9 cellular contexts compared by ENCODE assay signal in the genomic region with DNA sequence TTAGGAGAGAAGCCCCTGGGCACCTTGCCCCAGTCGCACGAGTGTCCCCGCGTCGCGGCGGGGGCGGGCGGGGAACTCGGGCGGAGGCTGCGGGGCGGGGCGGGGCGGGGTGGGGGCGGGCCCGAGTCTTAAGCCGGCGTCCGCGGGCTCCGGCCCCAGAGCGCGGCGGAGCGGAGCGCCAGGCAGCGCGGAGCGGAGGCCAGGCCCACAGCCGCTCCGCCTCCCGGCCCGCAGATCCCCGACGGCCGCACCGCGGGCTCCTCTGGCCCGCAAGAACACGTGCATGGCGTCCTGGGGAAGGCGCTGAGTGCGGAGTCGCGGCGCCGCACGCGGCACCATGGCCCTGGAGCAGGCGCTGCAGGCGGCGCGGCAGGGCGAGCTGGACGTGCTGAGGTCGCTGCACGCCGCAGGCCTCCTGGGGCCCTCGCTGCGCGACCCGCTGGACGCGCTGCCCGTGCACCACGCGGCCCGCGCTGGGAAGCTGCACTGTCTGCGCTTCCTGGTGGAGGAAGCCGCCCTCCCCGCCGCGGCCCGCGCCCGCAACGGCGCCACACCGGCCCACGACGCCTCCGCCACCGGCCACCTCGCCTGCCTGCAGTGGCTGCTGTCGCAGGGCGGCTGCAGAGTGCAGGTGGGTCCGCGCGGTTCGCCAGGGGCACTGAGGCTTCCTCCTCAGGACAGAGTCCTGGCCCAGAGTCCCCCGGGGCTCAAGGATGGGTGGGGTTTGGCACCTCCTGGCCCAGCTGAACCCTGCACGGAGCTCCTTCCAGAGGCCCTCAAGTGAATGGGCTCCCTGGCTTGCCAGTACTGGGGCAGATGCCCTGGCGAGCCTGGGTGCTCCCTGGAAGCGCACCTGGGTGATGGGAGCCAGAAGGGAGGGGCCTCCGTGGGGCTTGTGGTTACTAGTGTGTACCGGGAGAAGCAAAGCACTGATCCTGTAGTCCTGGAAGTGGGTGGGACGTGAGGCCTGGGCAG. TPM values are rescaled to one million over a fixed set of nuclear protein-coding genes. Genes with fewer than 3 reads are reported as not detected.
DNase-seq lines count a peak whose midpoint lies in the region; ATAC-seq and TF ChIP-seq lines count a peak whose summit lies in the region.
"Had no signal": no experiment of that assay in that cellular context is flagged by ENCODE, and none has a peak within 500 bp of the region (broad histone marks: within the 10 kb centered on the region; RNA-seq: fewer than 3 reads in every experiment).

A gene with protein sequence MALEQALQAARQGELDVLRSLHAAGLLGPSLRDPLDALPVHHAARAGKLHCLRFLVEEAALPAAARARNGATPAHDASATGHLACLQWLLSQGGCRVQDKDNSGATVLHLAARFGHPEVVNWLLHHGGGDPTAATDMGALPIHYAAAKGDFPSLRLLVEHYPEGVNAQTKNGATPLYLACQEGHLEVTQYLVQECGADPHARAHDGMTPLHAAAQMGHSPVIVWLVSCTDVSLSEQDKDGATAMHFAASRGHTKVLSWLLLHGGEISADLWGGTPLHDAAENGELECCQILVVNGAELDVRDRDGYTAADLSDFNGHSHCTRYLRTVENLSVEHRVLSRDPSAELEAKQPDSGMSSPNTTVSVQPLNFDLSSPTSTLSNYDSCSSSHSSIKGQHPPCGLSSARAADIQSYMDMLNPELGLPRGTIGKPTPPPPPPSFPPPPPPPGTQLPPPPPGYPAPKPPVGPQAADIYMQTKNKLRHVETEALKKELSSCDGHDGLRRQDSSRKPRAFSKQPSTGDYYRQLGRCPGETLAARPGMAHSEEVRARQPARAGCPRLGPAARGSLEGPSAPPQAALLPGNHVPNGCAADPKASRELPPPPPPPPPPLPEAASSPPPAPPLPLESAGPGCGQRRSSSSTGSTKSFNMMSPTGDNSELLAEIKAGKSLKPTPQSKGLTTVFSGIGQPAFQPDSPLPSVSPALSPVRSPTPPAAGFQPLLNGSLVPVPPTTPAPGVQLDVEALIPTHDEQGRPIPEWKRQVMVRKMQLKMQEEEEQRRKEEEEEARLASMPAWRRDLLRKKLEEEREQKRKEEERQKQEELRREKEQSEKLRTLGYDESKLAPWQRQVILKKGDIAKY (plus strand): TSS at position 158 of the 975 bp plus-strand sequence. CDS start 180 bp downstream, at position 338.

- no peak within 1 kb of the TSS for H3K9ac ChIP-seq in MM.1S (ENCODE audit: low read length)
- peak within 1 kb of the TSS in 1 of 2 donors; percentile 43 for H3K9ac ChIP-seq in colonic mucosa (ENCODE audit: low read depth in 2 of 2, low read length in 2 of 2)
- H3K9ac ChIP-seq in neural progenitor cell: no peak within 1 kb of the TSS

- peaks cover 7% of the 10 kb centered on the region for H3K27me3 Mint-ChIP-seq in Caco-2 (ENCODE audit: insufficient read depth, unreplicated experiment)
- peaks cover 65% of the 10 kb centered on the region for H3K27me3 Mint-ChIP-seq in neural progenitor cell (ENCODE audit: insufficient read depth, low read depth)
- H3K27me3 Mint-ChIP-seq in endothelial cell (ENCODE audit: unreplicated experiment): peaks cover 29% of the 10 kb centered on the region
- peaks cover 39% of the 10 kb centered on the region for H3K27me3 Mint-ChIP-seq in osteocyte (ENCODE audit: unreplicated experiment)

- no peak within 1 kb of the TSS for H3K27ac Mint-ChIP-seq in Caco-2 (ENCODE audit: unreplicated experiment)
- no peak within 1 kb of the TSS for H3K27ac Mint-ChIP-seq in neural progenitor cell
- H3K27ac Mint-ChIP-seq in endothelial cell (ENCODE audit: unreplicated experiment): no peak within 1 kb of the TSS
- no peak within 1 kb of the TSS for H3K27ac Mint-ChIP-seq in osteocyte (ENCODE audit: unreplicated experiment)

- H3K79me2 ChIP-seq in MM.1S (ENCODE audit: low read length) (no peaks in the 10 kb centered on the region), neural progenitor cell (ENCODE audit: low read depth) (no peaks in the 10 kb centered on the region)

- H3K4me2 ChIP-seq in MM.1S (ENCODE audit: low read depth, low read length): peak within 1 kb of the TSS; percentile 8; the same call in 1 of the 2 replicates
- peak within 1 kb of the TSS; percentile 45 for H3K4me2 ChIP-seq in neural progenitor cell

- DNase-seq in Caco-2: peak in 1 of 2 experiments; percentile 27
- no peak for DNase-seq in MM.1S
- DNase-seq in colonic mucosa: no peak
- peak; percentile 76 for DNase-seq in neural progenitor cell (ENCODE audit: low spot score)
- DNase-seq in endothelial cell (ENCODE audit: low spot score): no peak
- no peak for DNase-seq in osteocyte (ENCODE audit: extremely low spot score, unreplicated experiment)
- DNase-seq: Kasumi-1 had no signal

- no TSS peak for BruUV-seq in Caco-2 (replicated peaks; lab: Mats Ljungman, UMichigan)

- H3K36me3 ChIP-seq in Caco-2 (ENCODE audit: control insufficient read depth, insufficient read depth, low read length) (no peaks in the 10 kb centered on the region), MM.1S (replicated peaks; ENCODE audit: insufficient read depth, low read length) (no peaks in the 10 kb centered on the region), colonic mucosa (no peaks in the 10 kb centered on the region), neural progenitor cell (no peaks in the 10 kb centered on the region)

- CTCF ChIA-PET in Caco-2 (lab: Charles Lee): interaction anchor here (0.6 to 0.7 kb wide), 2 partner anchors 13 to 61 kb away, joined by 5 to 11 read pairs; no protein-coding TSS in a partner anchor

- intact Hi-C loops in Caco-2 (cut with micrococcal nuclease; ENCODE audit: unreplicated experiment) (no loop called here), colonic mucosa (cut with DNase I) (no loop called here)

- no peaks in the 10 kb centered on the region for H3K9me3 Mint-ChIP-seq in Caco-2 (ENCODE audit: unreplicated experiment)
- H3K9me3 Mint-ChIP-seq in neural progenitor cell: no peaks in the 10 kb centered on the region
- no peaks in the 10 kb centered on the region for H3K9me3 Mint-ChIP-seq in endothelial cell (ENCODE audit: unreplicated experiment)
- no peaks in the 10 kb centered on the region for H3K9me3 Mint-ChIP-seq in osteocyte (ENCODE audit: unreplicated experiment)

- H2AFZ ChIP-seq in MM.1S (ENCODE audit: low read length): no peak within 1 kb of the TSS
- peak within 1 kb of the TSS; percentile 57 for H2AFZ ChIP-seq in neural progenitor cell (replicated peaks)

- no peaks in the 10 kb centered on the region for H3K4me1 Mint-ChIP-seq in Caco-2 (ENCODE audit: low read depth, unreplicated experiment)
- H3K4me1 Mint-ChIP-seq in neural progenitor cell: peaks cover 17% of the 10 kb centered on the region
- no peaks in the 10 kb centered on the region for H3K4me1 Mint-ChIP-seq in endothelial cell (ENCODE audit: unreplicated experiment)
- peaks cover 14% of the 10 kb centered on the region for H3K4me1 Mint-ChIP-seq in osteocyte (ENCODE audit: unreplicated experiment)

- H4K20me1 ChIP-seq in MM.1S (ENCODE audit: insufficient read depth, low read length) (no peaks in the 10 kb centered on the region; the same call in 1 of the 2 replicates), neural progenitor cell (ENCODE audit: low read depth) (peaks cover 48% of the 10 kb centered on the region)

- no peaks in the 10 kb centered on the region for H3K9me3 ChIP-seq in Caco-2
- H3K9me3 ChIP-seq in MM.1S (replicated peaks; ENCODE audit: insufficient read depth, low read length): no peaks in the 10 kb centered on the region
- H3K9me3 ChIP-seq in colonic mucosa: no peaks in the 10 kb centered on the region
- H3K9me3 ChIP-seq in neural progenitor cell (ENCODE audit: low read depth): no peaks in the 10 kb centered on the region

- TF ChIP-seq CTCF in Caco-2 (IDR thresholded peaks at IDR 0.05; ENCODE audit: insufficient read depth in 1 of 2, low read depth in 1 of 2, low read length in 1 of 2, severe bottlenecking in 1 of 2, unreplicated experiment in 1 of 2): no peak
- no peak for TF ChIP-seq CTCF in MM.1S (IDR thresholded peaks at IDR 0.05; ENCODE audit: low read length)
- TF ChIP-seq CTCF in colonic mucosa (IDR thresholded peaks at IDR 0.05): no peak
- no peak for TF ChIP-seq CTCF in neural progenitor cell (IDR thresholded peaks at IDR 0.05)
- TF ChIP-seq CTCF in endothelial cell (IDR thresholded peaks at IDR 0.05; ENCODE audit: unreplicated experiment): no peak
- TF ChIP-seq CTCF in osteocyte (IDR thresholded peaks at IDR 0.05): no peak

- H3K27ac ChIP-seq in MM.1S (ENCODE audit: low read length) (no peak within 1 kb of the TSS), colonic mucosa (no peak within 1 kb of the TSS), neural progenitor cell (no peak within 1 kb of the TSS)

- ATAC-seq in GM21367 (IDR thresholded peaks at IDR 0.05; ENCODE audit: unreplicated experiment) (no peak), HG02678 (IDR thresholded peaks at IDR 0.05; ENCODE audit: unreplicated experiment) (no peak)

- H3K27me3 ChIP-seq in Caco-2 (replicated peaks; ENCODE audit: control insufficient read depth, insufficient read depth, low read length): peaks cover 1% of the 10 kb centered on the region
- H3K27me3 ChIP-seq in MM.1S (replicated peaks; ENCODE audit: insufficient read depth, low read length): peaks cover 90% of the 10 kb centered on the region
- peaks cover 37% of the 10 kb centered on the region for H3K27me3 ChIP-seq in colonic mucosa
- peaks cover 89% of the 10 kb centered on the region for H3K27me3 ChIP-seq in neural progenitor cell

- H3K4me1 ChIP-seq in Caco-2 (peaks cover 20% of the 10 kb centered on the region), MM.1S (ENCODE audit: low read length) (no peaks in the 10 kb centered on the region), colonic mucosa (peaks cover 16% of the 10 kb centered on the region), neural progenitor cell (peaks cover 21% of the 10 kb centered on the region)

- no peaks in the 10 kb centered on the region for H3K9me2 ChIP-seq in MM.1S (replicated peaks; ENCODE audit: insufficient read depth, low read length)

- H3F3A ChIP-seq in MM.1S (ENCODE audit: insufficient read depth, low read length) (no peaks in the 10 kb centered on the region), neural progenitor cell (ENCODE audit: low read depth) (peaks cover 27% of the 10 kb centered on the region)

- H3K36me3 Mint-ChIP-seq in Caco-2 (ENCODE audit: insufficient read depth, unreplicated experiment) (no peaks in the 10 kb centered on the region), neural progenitor cell (no peaks in the 10 kb centered on the region), endothelial cell (ENCODE audit: low read depth, unreplicated experiment) (no peaks in the 10 kb centered on the region), osteocyte (ENCODE audit: unreplicated experiment) (no peaks in the 10 kb centered on the region)

- POLR2A ChIA-PET in Caco-2 (lab: Charles Lee): no interaction called here

- H3K4me3 Mint-ChIP-seq in Caco-2 (ENCODE audit: unreplicated experiment): peak within 1 kb of the TSS; percentile 69
- peak within 1 kb of the TSS; percentile 48 for H3K4me3 Mint-ChIP-seq in neural progenitor cell
- H3K4me3 Mint-ChIP-seq in endothelial cell (ENCODE audit: unreplicated experiment): no peak within 1 kb of the TSS
- no peak within 1 kb of the TSS for H3K4me3 Mint-ChIP-seq in osteocyte (ENCODE audit: unreplicated experiment)

- H3K4me3 ChIP-seq in Caco-2 (ENCODE audit: low read depth, low read length): peak within 1 kb of the TSS; percentile 27
- no peak within 1 kb of the TSS for H3K4me3 ChIP-seq in MM.1S (ENCODE audit: low read length)
- H3K4me3 ChIP-seq in colonic mucosa: peak within 1 kb of the TSS; percentile 24
- peak within 1 kb of the TSS; percentile 19 for H3K4me3 ChIP-seq in neural progenitor cell

RNA-seq across cellular contexts. Expression of the gene that starts here (rescaled TPM):
- 14.9 and 16.3 TPM in 2 replicates for total RNA-seq in Caco-2 (2022)
- total RNA-seq in colonic mucosa: 10 to 100 TPM; 74.3 to 98.0 TPM
- total RNA-seq in neural progenitor cell (ENCODE audit: low replicate concordance): 7.1 and 11.0 TPM in 2 replicates
- 0.36 TPM for total RNA-seq in endothelial cell (ENCODE audit: unreplicated experiment)
- total RNA-seq in osteocyte: 0.31 TPM in 1 of 2 replicates, not detected in the other

Comparison
In these comparisons a context has a peak if more than half of its experiments do, and no peak if none do; other contexts are left out.
1. H3K4me3 Mint-ChIP-seq: peak in Caco-2 (single experiment) and neural progenitor cell (single experiment); none in endothelial cell (single experiment) and osteocyte (single experiment).